16 cellular contexts compared by ENCODE assay signal in genomic region chr16:30723725-30724355, GRCh38. TPM values are rescaled to one million over a fixed set of nuclear protein-coding genes. Genes with fewer than 3 reads are reported as not detected.
DNase-seq lines count a peak whose midpoint lies in the region; ATAC-seq and TF ChIP-seq lines count a peak whose summit lies in the region.
"Had no signal": no experiment of that assay in that cellular context is flagged by ENCODE, and none has a peak within 500 bp of the region (broad histone marks: within the 10 kb centered on the region; RNA-seq: fewer than 3 reads in every experiment).

No MANE protein-coding gene starts in this region.

- ATAC-seq in activated T-cell treated with anti-CD3 and anti-CD28 coated beads, Interleukin-2, amount 50 U/mL, for 72 hours (replicated peaks in 1 of 2) = no peak
- no peak for ATAC-seq in activated B cell treated with CpG ODN at 0.5 μM for 24 hours (ENCODE audit: low read depth)
- no peak for ATAC-seq in effector memory CD8-positive, alpha-beta T cell (replicated peaks)
- peak; percentile 17 to 32 (median 24) for ATAC-seq in psoas muscle
- ATAC-seq in HG03135 (IDR thresholded peaks at IDR 0.05; ENCODE audit: unreplicated experiment) = no peak
- ATAC-seq: PC-3 had no signal

- H3K27me3 Mint-ChIP-seq in activated T-cell treated with anti-CD3 and anti-CD28 coated beads, Interleukin-2, amount 50 U/mL, for 72 hours (ENCODE audit: low read depth) = no peaks in the 10 kb centered on the region
- H3K27me3 Mint-ChIP-seq in activated B cell treated with CpG ODN at 0.5 μM for 24 hours = no peaks in the 10 kb centered on the region
- H3K27me3 Mint-ChIP-seq in effector memory CD8-positive, alpha-beta T cell = no peaks in the 10 kb centered on the region

- TF ChIP-seq EP300 in ovary (IDR thresholded peaks at IDR 0.05) = no peak

- TF ChIP-seq POLR2A in ovary (IDR thresholded peaks at IDR 0.05) = no peak

- peak overlapping the region; percentile 60 for H3K27ac Mint-ChIP-seq in activated T-cell treated with anti-CD3 and anti-CD28 coated beads, Interleukin-2, amount 50 U/mL, for 72 hours
- peak overlapping the region; percentile 4 for H3K27ac Mint-ChIP-seq in activated B cell treated with CpG ODN at 0.5 μM for 24 hours
- peak overlapping the region; percentile 71 to 78 for H3K27ac Mint-ChIP-seq in effector memory CD8-positive, alpha-beta T cell

- H3K36me3 Mint-ChIP-seq in activated T-cell treated with anti-CD3 and anti-CD28 coated beads, Interleukin-2, amount 50 U/mL, for 72 hours (ENCODE audit: insufficient read depth in 2 of 2) = peaks cover 18 to 50% of the 10 kb centered on the region in 2 donors
- peaks cover 84% of the 10 kb centered on the region for H3K36me3 Mint-ChIP-seq in activated B cell treated with CpG ODN at 0.5 μM for 24 hours (ENCODE audit: low read depth)
- H3K36me3 Mint-ChIP-seq in effector memory CD8-positive, alpha-beta T cell (ENCODE audit: insufficient read depth) = peaks cover 84% of the 10 kb centered on the region

- H3K4me1 Mint-ChIP-seq in activated T-cell treated with anti-CD3 and anti-CD28 coated beads, Interleukin-2, amount 50 U/mL, for 72 hours (ENCODE audit: low read depth) = no peaks in the 10 kb centered on the region
- H3K4me1 Mint-ChIP-seq in activated B cell treated with CpG ODN at 0.5 μM for 24 hours = peaks cover 18% of the 10 kb centered on the region
- H3K4me1 Mint-ChIP-seq in effector memory CD8-positive, alpha-beta T cell (ENCODE audit: low read depth in 2 of 2) = peaks cover 5 to 15% of the 10 kb centered on the region in 2 donors

- H3K4me3 Mint-ChIP-seq in activated T-cell treated with anti-CD3 and anti-CD28 coated beads, Interleukin-2, amount 50 U/mL, for 72 hours = no peak overlapping the region
- no peak overlapping the region for H3K4me3 Mint-ChIP-seq in activated B cell treated with CpG ODN at 0.5 μM for 24 hours
- H3K4me3 Mint-ChIP-seq in effector memory CD8-positive, alpha-beta T cell = no peak overlapping the region
- H3K4me3 Mint-ChIP-seq: activated naive CD4-positive, alpha-beta T cell treated with anti-CD3 and anti-CD28 coated beads for 36 hours had no signal

- no peak for DNase-seq in activated T-cell treated with anti-CD3 and anti-CD28 coated beads, Interleukin-2, amount 50 U/mL, for 72 hours
- DNase-seq in activated T-cell treated with anti-CD3 and anti-CD28 coated beads for 4 hours (no peak), activated B cell treated with CpG ODN at 0.5 μM for 24 hours (no peak), psoas muscle (no peak), Kasumi-1 (lab: John Stamatoyannopoulos, UW) (no peak), ovary (no peak)
- DNase-seq in effector memory CD8-positive, alpha-beta T cell = no peak
- DNase-seq: activated naive CD4-positive, alpha-beta T cell treated with anti-CD3 and anti-CD28 coated beads for 36 hours; glutamatergic neuron; MG63; NCI-H2029 treated with DMSO at 0.1 percent for 48 hours; NCI-H526 treated with DMSO at 0.1 percent for 48 hours; PC-3 had no signal

- CTCF ChIA-PET in activated B cell treated with CpG ODN at 0.5 μM for 24 hours (lab: Charles Lee) = interaction anchor here (0.7 kb wide), 1 partner anchor 122 kb away, joined by 3 read pairs; no protein-coding TSS in a partner anchor

- H3K4me3 ChIP-seq in psoas muscle (no peak overlapping the region), ovary (no peak overlapping the region)
- H3K4me3 ChIP-seq: MG63, testis had no signal

- H3K36me3 ChIP-seq in psoas muscle (ENCODE audit: insufficient read depth in 1 of 2, low read depth in 1 of 2) = peaks cover 13 to 98% of the 10 kb centered on the region in 2 donors
- peaks cover 2% of the 10 kb centered on the region for H3K36me3 ChIP-seq in ovary

- intact Hi-C loops in activated B cell treated with CpG ODN at 0.5 μM for 24 hours (cut with micrococcal nuclease) = no loop called here
- intact Hi-C loops in psoas muscle (cut with DNase I) = loop anchor here in 1 of 2 donors (2.0 kb wide), 1 partner anchor 15 kb away; no protein-coding TSS in a partner anchor
- intact Hi-C loops in ovary (cut with DNase I) = loop anchor here in 2 of 4 donors (10.0 kb wide), 2 partner anchors 61 to 589 kb away; partner anchors contain the start of gene ZNF629 (in 1 of the 2)

- POLR2A ChIA-PET in activated B cell treated with CpG ODN at 0.5 μM for 24 hours (lab: Charles Lee) = interaction anchor here (2.2 kb wide), 1 partner anchor 24 kb away, joined by 11 read pairs; the partner anchor contains the start of gene PHKG2

- H3K9me3 ChIP-seq in psoas muscle (no peaks in the 10 kb centered on the region), ovary (no peaks in the 10 kb centered on the region)
- H3K9me3 ChIP-seq: MG63, testis had no signal

- no peak for TF ChIP-seq CTCF in activated B cell treated with CpG ODN at 0.5 μM for 24 hours (IDR thresholded peaks at IDR 0.05)
- no peak for TF ChIP-seq CTCF in psoas muscle (IDR thresholded peaks at IDR 0.05)
- TF ChIP-seq CTCF in ovary (IDR thresholded peaks at IDR 0.05) = no peak

- H3K27me3 ChIP-seq in psoas muscle (ENCODE audit: insufficient read depth in 3 of 3, low read length in 2 of 3) (no peaks in the 10 kb centered on the region), ovary (no peaks in the 10 kb centered on the region)
- H3K27me3 ChIP-seq: MG63, testis had no signal

- 62 to 78% (median 65%) methylated on average over 12 of the region's 12 CpGs for WGBS in psoas muscle, 3 donors
- WGBS in ovary, 3 donors = 86 to 93% (median 89%) methylated on average over 12 of the region's 12 CpGs

- H3K9me3 Mint-ChIP-seq in activated T-cell treated with anti-CD3 and anti-CD28 coated beads, Interleukin-2, amount 50 U/mL, for 72 hours = no peaks in the 10 kb centered on the region
- H3K9me3 Mint-ChIP-seq in activated B cell treated with CpG ODN at 0.5 μM for 24 hours = no peaks in the 10 kb centered on the region
- no peaks in the 10 kb centered on the region for H3K9me3 Mint-ChIP-seq in effector memory CD8-positive, alpha-beta T cell
- H3K9me3 Mint-ChIP-seq: activated naive CD4-positive, alpha-beta T cell treated with anti-CD3 and anti-CD28 coated beads for 36 hours had no signal

- H3K27ac ChIP-seq in psoas muscle = no peak overlapping the region
- H3K27ac ChIP-seq in ovary = no peak overlapping the region
- H3K27ac ChIP-seq: epithelial cell of prostate had no signal

- H3K4me1 ChIP-seq in psoas muscle (no peaks in the 10 kb centered on the region), ovary (ENCODE audit: insufficient read depth) (no peaks in the 10 kb centered on the region)

RNA-seq across cellular contexts. Expression of gene PHKG2, which starts 24.4 kb away (rescaled TPM):
- 10 to 100 TPM; 38.0 to 38.5 TPM for total RNA-seq in activated T-cell treated with anti-CD3 and anti-CD28 coated beads, Interleukin-2, amount 50 U/mL, for 72 hours
- total RNA-seq in activated B cell treated with CpG ODN at 0.5 μM for 24 hours = 45.3 and 51.4 TPM in 2 replicates
- 10 to 100 TPM; 10.1 to 13.5 (median 12.9) TPM for total RNA-seq in psoas muscle
- polyA plus RNA-seq in psoas muscle = 10 to 100 TPM; 13.2 to 21.3 (median 13.8) TPM
- 10 to 100 TPM; 14.2 to 41.6 (median 21.0) TPM for total RNA-seq in ovary
- 10 to 100 TPM; 13.1 to 20.6 TPM for polyA plus RNA-seq in ovary

RNA-seq across cellular contexts. Expression of gene SRCAP, which starts 24.9 kb away (rescaled TPM):
- total RNA-seq in activated T-cell treated with anti-CD3 and anti-CD28 coated beads, Interleukin-2, amount 50 U/mL, for 72 hours = 10 to 100 TPM; 52.9 to 64.7 TPM
- total RNA-seq in activated B cell treated with CpG ODN at 0.5 μM for 24 hours (109 and 123 TPM in 2 replicates), psoas muscle (10 to 100 TPM; 37.8 to 50.1 (median 45.2) TPM), ovary (10 to 100 TPM; 11.4 to 73.1 (median 55.1) TPM)
- polyA plus RNA-seq in psoas muscle (10 to 100 TPM in 1 of 3 donors, 1 to 10 TPM in 2; 4.4 to 32.7 (median 4.5) TPM), ovary (10 to 100 TPM; 13.5 to 20.9 TPM)

RNA-seq across cellular contexts. Expression of gene CFAP119, which starts 38.0 kb away (rescaled TPM):
- total RNA-seq in activated T-cell treated with anti-CD3 and anti-CD28 coated beads, Interleukin-2, amount 50 U/mL, for 72 hours = 1 to 10 TPM; 3.2 to 4.7 TPM
- total RNA-seq in activated B cell treated with CpG ODN at 0.5 μM for 24 hours = 6.2 and 8.8 TPM in 2 replicates
- total RNA-seq in psoas muscle = 1 to 10 TPM in 1 of 4 donors, under 1 TPM in 3; 0.52 to 2.4 (median 0.78) TPM
- polyA plus RNA-seq in psoas muscle = 1 to 10 TPM in 1 of 3 donors, under 1 TPM in 2; 0.48 to 3.0 (median 0.63) TPM
- 10 to 100 TPM in 1 of 7 donors, 1 to 10 TPM in 6; 1.2 to 27.0 (median 5.1) TPM for total RNA-seq in ovary
- polyA plus RNA-seq in ovary = 1 to 10 TPM; 2.1 to 4.6 TPM

RNA-seq across cellular contexts. Expression of gene RNF40, which starts 38.3 kb away (rescaled TPM):
- 10 to 100 TPM; 60.2 to 63.5 TPM for total RNA-seq in activated T-cell treated with anti-CD3 and anti-CD28 coated beads, Interleukin-2, amount 50 U/mL, for 72 hours
- total RNA-seq in activated B cell treated with CpG ODN at 0.5 μM for 24 hours = 99.6 and 117 TPM in 2 replicates
- 10 to 100 TPM; 26.8 to 49.1 (median 36.5) TPM for total RNA-seq in psoas muscle
- 10 to 100 TPM; 29.1 to 42.2 (median 33.2) TPM for polyA plus RNA-seq in psoas muscle
- 100 to 1,000 TPM in 3 of 7 donors, 10 to 100 TPM in 4; 74.4 to 143 (median 94.3) TPM for total RNA-seq in ovary
- polyA plus RNA-seq in ovary = 100 to 1,000 TPM in 1 of 2 donors, 10 to 100 TPM in 1; 67.2 to 110 TPM

Comparison
In these comparisons a context has a peak if more than half of its experiments do, and no peak if none do; other contexts are left out.
1. ATAC-seq: peak in psoas muscle (4 of 4); none in activated T-cell treated with anti-CD3 and anti-CD28 coated beads, Interleukin-2, amount 50 U/mL, for 72 hours (0 of 2), activated B cell treated with CpG ODN at 0.5 μM for 24 hours (single experiment), effector memory CD8-positive, alpha-beta T cell (single experiment) and HG03135 (single experiment).
2. H3K27ac Mint-ChIP-seq: peak in every context shown above with its lines; median percentile 74 in effector memory CD8-positive, alpha-beta T cell; 60 in activated T-cell treated with anti-CD3 and anti-CD28 coated beads, Interleukin-2, amount 50 U/mL, for 72 hours; 4 in activated B cell treated with CpG ODN at 0.5 μM for 24 hours.